ENCODE assay signal across 14 cellular contexts in the genomic region with DNA sequence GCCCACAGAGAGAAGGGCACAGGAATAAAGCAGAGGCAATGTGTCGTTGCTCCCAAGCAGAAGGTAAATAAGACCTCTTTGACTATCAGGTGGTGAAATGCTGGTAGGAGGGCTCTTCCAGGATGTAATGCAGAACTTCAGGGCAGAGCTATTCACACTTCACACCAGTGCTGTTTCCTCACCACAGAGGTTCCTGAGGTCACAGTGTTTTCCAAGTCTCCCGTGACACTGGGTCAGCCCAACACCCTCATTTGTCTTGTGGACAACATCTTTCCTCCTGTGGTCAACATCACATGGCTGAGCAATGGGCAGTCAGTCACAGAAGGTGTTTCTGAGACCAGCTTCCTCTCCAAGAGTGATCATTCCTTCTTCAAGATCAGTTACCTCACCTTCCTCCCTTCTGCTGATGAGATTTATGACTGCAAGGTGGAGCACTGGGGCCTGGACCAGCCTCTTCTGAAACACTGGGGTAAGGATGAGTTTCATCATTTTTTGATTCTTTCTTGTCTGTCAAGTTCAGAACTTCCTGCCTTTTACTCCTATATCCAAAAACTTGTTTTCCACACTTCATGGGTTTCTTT. TPM values are rescaled to one million over a fixed set of nuclear protein-coding genes. Genes with fewer than 3 reads are reported as not detected.
DNase-seq lines count a peak whose midpoint lies in the region; ATAC-seq, FAIRE-seq and TF ChIP-seq lines count a peak whose summit lies in the region.
"Not testable (repeated sequence)": the region's sequence is repeated elsewhere in the genome, so short reads cannot be mapped to it uniquely, and the experiment has no call there.
"Had no signal": no experiment of that assay in that cellular context is flagged by ENCODE, and none has a peak within 500 bp of the region (broad histone marks: within the 10 kb centered on the region; RNA-seq: fewer than 3 reads in every experiment).

No MANE protein-coding gene starts in this region.

- peaks cover 24% of the 10 kb centered on the region for H3K36me3 Mint-ChIP-seq in IgD-negative memory B cell
- not testable (repeated sequence) for H3K36me3 Mint-ChIP-seq in T-helper 2 cell treated with Interferon-gamma antibody and Interleukin-4, amounts not matched to agents 5 μg/mL and 100 μg/mL, for 36 hours (ENCODE audit: low read depth)
- H3K36me3 Mint-ChIP-seq in activated T-helper 1 cell treated with anti-CD3 and anti-CD28 coated beads, Interleukin-12 subunit alpha, Interleukin-12 subunit beta, Interleukin-2, Interleukin-4 antibody, amounts not matched to agents 30 ng/mL and 10 ng/mL and 1 ng/mL, durations not matched to agents 14 hours and 24 hours and 36 hours (ENCODE audit: low read depth), result peaks cover 11% of the 10 kb centered on the region
- H3K36me3 Mint-ChIP-seq in memory B cell, result peaks cover 69% of the 10 kb centered on the region
- H3K36me3 Mint-ChIP-seq in stimulated activated memory B cell treated with anti-CD40 and anti-IgM and Interleukin-4, amounts not matched to agents 10 μg/mL and 1 μg/mL and 100 μg/mL, for 72 hours, result peaks cover 85% of the 10 kb centered on the region

- peak overlapping the region; percentile 85 to 99 (median 97) for H3K27ac Mint-ChIP-seq in IgD-negative memory B cell
- peak overlapping the region; percentile 17 for H3K27ac Mint-ChIP-seq in T-helper 2 cell treated with Interferon-gamma antibody and Interleukin-4, amounts not matched to agents 5 μg/mL and 100 μg/mL, for 36 hours
- peak overlapping the region; percentile 16 for H3K27ac Mint-ChIP-seq in activated T-helper 1 cell treated with anti-CD3 and anti-CD28 coated beads, Interleukin-12 subunit alpha, Interleukin-12 subunit beta, Interleukin-2, Interleukin-4 antibody, amounts not matched to agents 30 ng/mL and 10 ng/mL and 1 ng/mL, durations not matched to agents 14 hours and 24 hours and 36 hours
- H3K27ac Mint-ChIP-seq in memory B cell, result peak overlapping the region; percentile 99
- H3K27ac Mint-ChIP-seq in stimulated activated memory B cell treated with anti-CD40 and anti-IgM and Interleukin-4, amounts not matched to agents 10 μg/mL and 1 μg/mL and 100 μg/mL, for 72 hours, result peak overlapping the region; percentile 100

- FAIRE-seq in bronchial epithelial cell (lab: Jason Lieb, UNC), result peak; percentile 83

- H3K4me1 Mint-ChIP-seq in IgD-negative memory B cell (peaks cover 50 to 56% (median 51%) of the 10 kb centered on the region in 3 donors), memory B cell (peaks cover 62% of the 10 kb centered on the region)
- peaks cover 17% of the 10 kb centered on the region for H3K4me1 Mint-ChIP-seq in T-helper 2 cell treated with Interferon-gamma antibody and Interleukin-4, amounts not matched to agents 5 μg/mL and 100 μg/mL, for 36 hours (ENCODE audit: low read depth)
- H3K4me1 Mint-ChIP-seq in activated T-helper 1 cell treated with anti-CD3 and anti-CD28 coated beads, Interleukin-12 subunit alpha, Interleukin-12 subunit beta, Interleukin-2, Interleukin-4 antibody, amounts not matched to agents 30 ng/mL and 10 ng/mL and 1 ng/mL, durations not matched to agents 14 hours and 24 hours and 36 hours (ENCODE audit: low read depth), result peaks cover 43% of the 10 kb centered on the region
- H3K4me1 Mint-ChIP-seq in stimulated activated memory B cell treated with anti-CD40 and anti-IgM and Interleukin-4, amounts not matched to agents 10 μg/mL and 1 μg/mL and 100 μg/mL, for 72 hours, result peaks cover 68% of the 10 kb centered on the region

- not testable (repeated sequence) for H3K9me3 Mint-ChIP-seq in IgD-negative memory B cell; T-helper 2 cell treated with Interferon-gamma antibody and Interleukin-4, amounts not matched to agents 5 μg/mL and 100 μg/mL, for 36 hours; activated T-helper 1 cell treated with anti-CD3 and anti-CD28 coated beads, Interleukin-12 subunit alpha, Interleukin-12 subunit beta, Interleukin-2, Interleukin-4 antibody, amounts not matched to agents 30 ng/mL and 10 ng/mL and 1 ng/mL, durations not matched to agents 14 hours and 24 hours and 36 hours; memory B cell; stimulated activated memory B cell treated with anti-CD40 and anti-IgM and Interleukin-4, amounts not matched to agents 10 μg/mL and 1 μg/mL and 100 μg/mL, for 72 hours

- H3K27me3 ChIP-seq in GM06990 (replicated peaks; ENCODE audit: control insufficient read depth, insufficient read depth, low read length); bronchial epithelial cell (ENCODE audit: control insufficient read depth, insufficient read depth, low read length): not testable (repeated sequence)

- not testable (repeated sequence) for ATAC-seq in memory B cell (ENCODE audit: low read depth); stimulated activated memory B cell treated with anti-CD40 and anti-IgM and Interleukin-4, amounts not matched to agents 10 μg/mL and 1 μg/mL and 100 μg/mL, for 72 hours

- H3K27me3 Mint-ChIP-seq in IgD-negative memory B cell; activated T-helper 1 cell treated with anti-CD3 and anti-CD28 coated beads, Interleukin-12 subunit alpha, Interleukin-12 subunit beta, Interleukin-2, Interleukin-4 antibody, amounts not matched to agents 30 ng/mL and 10 ng/mL and 1 ng/mL, durations not matched to agents 14 hours and 24 hours and 36 hours (ENCODE audit: insufficient read depth); memory B cell; stimulated activated memory B cell treated with anti-CD40 and anti-IgM and Interleukin-4, amounts not matched to agents 10 μg/mL and 1 μg/mL and 100 μg/mL, for 72 hours: not testable (repeated sequence)
- H3K27me3 Mint-ChIP-seq in T-helper 2 cell treated with Interferon-gamma antibody and Interleukin-4, amounts not matched to agents 5 μg/mL and 100 μg/mL, for 36 hours (ENCODE audit: low read depth), result peaks cover 29% of the 10 kb centered on the region

- TF ChIP-seq CTCF in GM06990 (IDR thresholded peaks at IDR 0.05; ENCODE audit: insufficient read depth, low read length, poor library complexity, severe bottlenecking); bronchial epithelial cell (IDR thresholded peaks at IDR 0.05; ENCODE audit: insufficient read depth, low read length, severe bottlenecking): not testable (repeated sequence)

- intact Hi-C loops in activated T-helper 1 cell treated with anti-CD3 and anti-CD28 coated beads, Interleukin-12 subunit alpha, Interleukin-12 subunit beta, Interleukin-2, Interleukin-4 antibody, amounts not matched to agents 30 ng/mL and 10 ng/mL and 1 ng/mL, durations not matched to agents 14 hours and 24 hours and 36 hours (cut with micrococcal nuclease), result not testable (repeated sequence)

- DNase-seq in GM06990 (ENCODE audit: extremely low read depth, insufficient read length); T-helper 2 cell treated with Interferon-gamma antibody and Interleukin-4, amounts not matched to agents 5 μg/mL and 100 μg/mL, for 36 hours (ENCODE audit: low spot score); activated T-helper 1 cell treated with anti-CD3 and anti-CD28 coated beads, Interleukin-12 subunit alpha, Interleukin-12 subunit beta, Interleukin-2, Interleukin-4 antibody, amounts not matched to agents 30 ng/mL and 10 ng/mL and 1 ng/mL, durations not matched to agents 14 hours and 24 hours and 36 hours (ENCODE audit: low spot score); bronchial epithelial cell (ENCODE audit: low read depth); memory B cell (ENCODE audit: low spot score in 2 of 2): not testable (repeated sequence)

- H3K36me3 ChIP-seq in GM06990 (ENCODE audit: control insufficient read depth, insufficient read depth, low read length); bronchial epithelial cell (ENCODE audit: control insufficient read depth, insufficient read depth, low read length): not testable (repeated sequence)

- H3K4me3 Mint-ChIP-seq in IgD-negative memory B cell (peak overlapping the region; percentile 94 to 100 (median 96)), memory B cell (peak overlapping the region; percentile 81)
- H3K4me3 Mint-ChIP-seq in T-helper 2 cell treated with Interferon-gamma antibody and Interleukin-4, amounts not matched to agents 5 μg/mL and 100 μg/mL, for 36 hours; activated T-helper 1 cell treated with anti-CD3 and anti-CD28 coated beads, Interleukin-12 subunit alpha, Interleukin-12 subunit beta, Interleukin-2, Interleukin-4 antibody, amounts not matched to agents 30 ng/mL and 10 ng/mL and 1 ng/mL, durations not matched to agents 14 hours and 24 hours and 36 hours: not testable (repeated sequence)
- peak overlapping the region; percentile 92 for H3K4me3 Mint-ChIP-seq in stimulated activated memory B cell treated with anti-CD40 and anti-IgM and Interleukin-4, amounts not matched to agents 10 μg/mL and 1 μg/mL and 100 μg/mL, for 72 hours

- peak overlapping the region; percentile 14 for H3K4me3 ChIP-seq in GM06990 (replicated peaks; ENCODE audit: low read depth, low read length)
- not testable (repeated sequence) for H3K4me3 ChIP-seq in bronchial epithelial cell (ENCODE audit: low read depth, low read length)

RNA-seq across cellular contexts. Expression of gene HLA-DQA1, which starts 4.7 kb away (rescaled TPM):
- 377 TPM for polyA plus RNA-seq in IgD-negative memory B cell
- 12.5 and 13.3 TPM in 2 replicates for total RNA-seq in activated T-helper 1 cell treated with anti-CD3 and anti-CD28 coated beads, Interleukin-12 subunit alpha, Interleukin-12 subunit beta, Interleukin-2, Interleukin-4 antibody, amounts not matched to agents 30 ng/mL and 10 ng/mL and 1 ng/mL, durations not matched to agents 14 hours and 24 hours and 36 hours
- not detected in 2 replicates for total RNA-seq in bronchial epithelial cell
- total RNA-seq: GM23338, HepG2, HT-29, LHCN-M2, MCF 10A had no signal
- polyA plus RNA-seq: A549, HepG2 had no signal

RNA-seq across cellular contexts. Expression of gene HLA-DQB1, which starts 24.6 kb away (rescaled TPM):
- 155 TPM for polyA plus RNA-seq in IgD-negative memory B cell
- total RNA-seq in activated T-helper 1 cell treated with anti-CD3 and anti-CD28 coated beads, Interleukin-12 subunit alpha, Interleukin-12 subunit beta, Interleukin-2, Interleukin-4 antibody, amounts not matched to agents 30 ng/mL and 10 ng/mL and 1 ng/mL, durations not matched to agents 14 hours and 24 hours and 36 hours, result 4.3 and 4.7 TPM in 2 replicates
- 1.4 TPM in 1 of 2 replicates, not detected in the other for total RNA-seq in bronchial epithelial cell
- total RNA-seq: HepG2, HT-29, LHCN-M2, MCF 10A had no signal
- polyA plus RNA-seq: A549, HepG2, K562 had no signal

RNA-seq across cellular contexts. Expression of gene HLA-DRB1, which starts 52.2 kb away (rescaled TPM):
- 1,928 TPM for polyA plus RNA-seq in IgD-negative memory B cell
- total RNA-seq in activated T-helper 1 cell treated with anti-CD3 and anti-CD28 coated beads, Interleukin-12 subunit alpha, Interleukin-12 subunit beta, Interleukin-2, Interleukin-4 antibody, amounts not matched to agents 30 ng/mL and 10 ng/mL and 1 ng/mL, durations not matched to agents 14 hours and 24 hours and 36 hours, result 33.1 and 33.7 TPM in 2 replicates
- total RNA-seq in bronchial epithelial cell, result 0.13 TPM in 1 of 2 replicates, not detected in the other
- total RNA-seq: HT-29, MCF 10A had no signal
- polyA plus RNA-seq: A549, HepG2 had no signal

Comparison
In these comparisons a context has a peak if more than half of its experiments do, and no peak if none do; other contexts are left out.
1. H3K27ac Mint-ChIP-seq: peak in every context shown above with its lines; median percentile 100 in stimulated activated memory B cell treated with anti-CD40 and anti-IgM and Interleukin-4, amounts not matched to agents 10 μg/mL and 1 μg/mL and 100 μg/mL, for 72 hours; 99 in memory B cell; 97 in IgD-negative memory B cell; 17 in T-helper 2 cell treated with Interferon-gamma antibody and Interleukin-4, amounts not matched to agents 5 μg/mL and 100 μg/mL, for 36 hours; 16 in activated T-helper 1 cell treated with anti-CD3 and anti-CD28 coated beads, Interleukin-12 subunit alpha, Interleukin-12 subunit beta, Interleukin-2, Interleukin-4 antibody, amounts not matched to agents 30 ng/mL and 10 ng/mL and 1 ng/mL, durations not matched to agents 14 hours and 24 hours and 36 hours.
2. RNA of gene HLA-DQA1, which starts 4.7 kb away (total RNA-seq): 12.5 to 13.3 TPM in activated T-helper 1 cell treated with anti-CD3 and anti-CD28 coated beads, Interleukin-12 subunit alpha, Interleukin-12 subunit beta, Interleukin-2, Interleukin-4 antibody, amounts not matched to agents 30 ng/mL and 10 ng/mL and 1 ng/mL, durations not matched to agents 14 hours and 24 hours and 36 hours; not detected in bronchial epithelial cell; every median in the first group is over 10 times any median in the second.
3. RNA of gene HLA-DRB1, which starts 52.2 kb away (total RNA-seq): 33.1 to 33.7 TPM in activated T-helper 1 cell treated with anti-CD3 and anti-CD28 coated beads, Interleukin-12 subunit alpha, Interleukin-12 subunit beta, Interleukin-2, Interleukin-4 antibody, amounts not matched to agents 30 ng/mL and 10 ng/mL and 1 ng/mL, durations not matched to agents 14 hours and 24 hours and 36 hours; 0.13 TPM in bronchial epithelial cell; every median in the first group is over 10 times any median in the second.